In the genomic region with DNA sequence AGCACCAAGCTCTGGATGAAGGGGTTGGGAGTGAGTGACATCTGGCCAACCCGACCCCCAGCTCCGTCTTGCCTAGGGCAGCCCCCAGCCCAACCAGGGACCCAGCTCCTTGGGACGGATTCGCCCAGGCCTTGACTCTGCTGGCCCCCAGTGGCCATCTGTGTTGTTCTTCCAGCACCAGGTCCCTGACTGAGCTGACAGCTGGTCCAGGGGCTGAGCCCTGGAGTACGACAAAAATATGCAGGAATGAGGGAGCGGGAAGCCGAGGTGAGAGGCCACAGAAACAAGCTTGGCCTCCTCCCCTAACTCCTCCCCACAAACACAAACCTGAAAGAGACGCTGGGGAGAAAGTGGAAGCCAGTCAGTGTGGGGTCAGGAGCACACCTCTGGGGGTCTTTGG, we compare ENCODE assay signal across 9 cellular contexts.
DNase-seq lines count a peak whose midpoint lies in the region.
"Had no signal": no experiment of that assay in that cellular context is flagged by ENCODE, and none has a peak within 500 bp of the region (broad histone marks: within the 10 kb centered on the region; RNA-seq: fewer than 3 reads in every experiment).

No MANE protein-coding gene starts in this region.

- DNase-seq in NCI-H2227 (lab: John Stamatoyannopoulos, UW; ENCODE audit: unreplicated experiment) (peak; percentile 31), NCI-H2227 treated with DMSO at 0.1 percent for 48 hours (lab: John Stamatoyannopoulos, UW) (no peak), NCI-H1105 (lab: John Stamatoyannopoulos, UW) (peak; percentile 22), iPS DF 4.7 (ENCODE audit: extremely low read depth, low spot score) (peak; percentile 72), NOMO-1 treated with dmso at 0.1 percent for 144 hours (lab: John Stamatoyannopoulos, UW; ENCODE audit: unreplicated experiment) (no peak), medulla oblongata (ENCODE audit: extremely low spot score) (no peak)
- peak; percentile 56 for DNase-seq in activated T-cell treated with anti-CD3 and anti-CD28 coated beads, Interleukin-2, amount 50 U/mL, for 1 hour
- peak; percentile 60 for DNase-seq in stimulated activated CD4-positive, alpha-beta T cell treated with anti-CD3 and anti-CD28 coated beads, Interleukin-4, amount 100 ng/mL, for 1 hour
- DNase-seq: natural killer cell had no signal

Comparison
In these comparisons a context has a peak if more than half of its experiments do, and no peak if none do; other contexts are left out.
1. DNase-seq: peak in NCI-H2227 (single experiment), NCI-H1105 (single experiment), activated T-cell treated with anti-CD3 and anti-CD28 coated beads, Interleukin-2, amount 50 U/mL, for 1 hour (single experiment), iPS DF 4.7 (single experiment) and stimulated activated CD4-positive, alpha-beta T cell treated with anti-CD3 and anti-CD28 coated beads, Interleukin-4, amount 100 ng/mL, for 1 hour (single experiment); none in NCI-H2227 treated with DMSO at 0.1 percent for 48 hours (single experiment), NOMO-1 treated with dmso at 0.1 percent for 144 hours (single experiment) and medulla oblongata (single experiment).